In genomic region chr18:3924455-3924854, GRCh38 we compare ENCODE assay signal across 17 cellular contexts.
A peak's percentile ranks its signal among the peaks of the same experiment; 100 is the strongest.
DNase-seq lines count a peak whose midpoint lies in the region; ATAC-seq, FAIRE-seq and TF ChIP-seq lines count a peak whose summit lies in the region.
"Had no signal": no experiment of that assay in that cellular context is flagged by ENCODE, and none has a peak within 500 bp of the region (broad histone marks: within the 10 kb centered on the region; RNA-seq: fewer than 3 reads in every experiment).

No MANE protein-coding gene starts in this region.

- H3K36me3 Mint-ChIP-seq in HFFc6 (ENCODE audit: low read depth), result no peaks in the 10 kb centered on the region

- no peaks in the 10 kb centered on the region for H3K27me3 Mint-ChIP-seq in HFFc6 (ENCODE audit: insufficient read depth)

- peak overlapping the region; percentile 25 for H3K4me3 ChIP-seq in adipocyte (ENCODE audit: low read length)

- peak overlapping the region; percentile 17 for H3K27ac ChIP-seq in foreskin keratinocyte

- H3K27me3 ChIP-seq in adipocyte (replicated peaks; ENCODE audit: control insufficient read depth, insufficient read depth, low read length) (no peaks in the 10 kb centered on the region), foreskin keratinocyte (no peaks in the 10 kb centered on the region)
- H3K27me3 ChIP-seq: BE2C had no signal

- FAIRE-seq in urothelium cell line (lab: Jason Lieb, UNC), result peak; percentile 48
- FAIRE-seq: HTR-8/SVneo had no signal

- TF ChIP-seq CTCF in HFFc6 (IDR thresholded peaks at IDR 0.05), result no peak
- no peak for TF ChIP-seq CTCF in foreskin keratinocyte (conservative IDR thresholded peaks at IDR 0.05)

- no peaks in the 10 kb centered on the region for H3K9me3 ChIP-seq in adipocyte (ENCODE audit: control insufficient read depth, low read length)
- H3K9me3 ChIP-seq: BE2C had no signal

- H3K4me1 ChIP-seq in adipocyte (ENCODE audit: control insufficient read depth, insufficient read depth, low read length) (peaks cover 27% of the 10 kb centered on the region), foreskin keratinocyte (peaks cover 8% of the 10 kb centered on the region)
- H3K4me1 ChIP-seq: BE2C had no signal

- peaks cover 35% of the 10 kb centered on the region for H3K4me1 Mint-ChIP-seq in HFFc6 (ENCODE audit: low read depth)

- H3K9me3 Mint-ChIP-seq in HFFc6, result no peaks in the 10 kb centered on the region
- H3K9me3 Mint-ChIP-seq: CD4-positive, alpha-beta T cell; H9 had no signal

- H3K36me3 ChIP-seq in adipocyte (ENCODE audit: control insufficient read depth, insufficient read depth, low read length, severe bottlenecking), result no peaks in the 10 kb centered on the region
- H3K36me3 ChIP-seq: BE2C had no signal

- H3K4me3 Mint-ChIP-seq in HFFc6, result peak overlapping the region; percentile 65
- H3K4me3 Mint-ChIP-seq: CD4-positive, alpha-beta T cell; H9 had no signal

- no peak for DNase-seq in HFFc6
- no peak for DNase-seq in adipocyte (ENCODE audit: low read depth)
- DNase-seq in foreskin keratinocyte, result no peak
- no peak for DNase-seq in urothelium cell line (ENCODE audit: low spot score)
- DNase-seq in SHP77 (lab: John Stamatoyannopoulos, UW), result no peak
- no peak for DNase-seq in NCI-H1092 treated with DMSO at 0.1 percent for 48 hours (lab: John Stamatoyannopoulos, UW)
- DNase-seq in NCI-H526 treated with DMSO at 0.1 percent for 48 hours (lab: John Stamatoyannopoulos, UW), result no peak
- DNase-seq: BE2C; CD4-positive, alpha-beta T cell; H9; MV-4-11; NCI-H1417 treated with DMSO at 0.1 percent for 48 hours; NCI-H1930; NCI-H69; OCI-M1; SIG-M5 had no signal

- peak overlapping the region; percentile 74 for H3K27ac Mint-ChIP-seq in HFFc6
- H3K27ac Mint-ChIP-seq: CD4-positive, alpha-beta T cell had no signal

- no peak for ATAC-seq in foreskin keratinocyte

- peak overlapping the region; percentile 3 for H3K9ac ChIP-seq in adipocyte (ENCODE audit: low read length)
